8 cellular contexts compared by ENCODE assay signal in the genomic region with DNA sequence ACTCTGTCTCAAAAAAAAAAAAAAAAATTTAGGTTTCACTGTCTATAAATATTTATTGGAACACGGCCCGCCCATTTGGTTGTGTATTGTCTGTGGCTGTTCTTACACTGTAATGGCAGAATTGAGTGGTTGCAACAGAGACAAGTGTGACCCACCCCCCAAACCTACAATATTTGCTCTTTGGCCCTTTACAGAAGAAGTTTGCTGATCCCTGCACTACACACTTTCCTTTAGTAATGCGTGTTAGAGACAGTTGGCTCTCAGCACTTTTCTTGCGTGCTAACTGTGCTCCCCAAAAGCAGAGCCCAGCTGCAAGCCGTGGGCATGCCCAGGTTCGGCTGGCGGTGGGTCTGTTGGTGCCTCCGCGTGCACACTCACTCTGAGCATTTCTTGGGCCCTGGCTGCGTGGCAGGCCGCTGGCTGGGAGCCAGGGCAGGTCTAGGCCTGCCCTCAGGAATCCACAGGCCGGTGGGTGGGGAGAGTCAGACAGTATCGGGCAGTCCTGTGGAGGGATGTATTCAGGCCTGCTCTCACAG.
A peak's percentile ranks its signal among the peaks of the same experiment; 100 is the strongest.
DNase-seq lines count a peak whose midpoint lies in the region; ATAC-seq lines count a peak whose summit lies in the region.

No MANE protein-coding gene starts in this region.

- no peak overlapping the region for H3K23ac ChIP-seq in neuronal stem cell (ENCODE audit: low read depth, low read length, poor library complexity)

- peak overlapping the region; percentile 53 for H3K9ac ChIP-seq in neuronal stem cell (ENCODE audit: low read depth, low read length, poor library complexity)

- H3K18ac ChIP-seq in neuronal stem cell (ENCODE audit: low read length) = peak overlapping the region; percentile 90

- H3K9me3 ChIP-seq in SJCRH30 (replicated peaks) (no peaks in the 10 kb centered on the region), neuronal stem cell (replicated peaks in 1 of 2; ENCODE audit: control insufficient read depth in 2 of 2, insufficient read depth in 1 of 2, low read depth in 1 of 2, low read length in 2 of 2) (no peaks in the 10 kb centered on the region)

- ATAC-seq in GM18517 (IDR thresholded peaks at IDR 0.05; ENCODE audit: unreplicated experiment) = peak; percentile 39
- ATAC-seq in HG02981 (IDR thresholded peaks at IDR 0.05; ENCODE audit: unreplicated experiment) = peak; percentile 34
- no peak for ATAC-seq in GM19467 (IDR thresholded peaks at IDR 0.05; ENCODE audit: unreplicated experiment)
- no peak for ATAC-seq in HG03457 (IDR thresholded peaks at IDR 0.05; ENCODE audit: unreplicated experiment)

- peak; percentile 42 to 47 for DNase-seq in SJCRH30
- no peak for DNase-seq in neuronal stem cell (ENCODE audit: low spot score)
- no peak for DNase-seq in KBM-7
- no peak for DNase-seq in cardiac septum (ENCODE audit: low spot score)

- no peak overlapping the region for H4K8ac ChIP-seq in neuronal stem cell (ENCODE audit: low read depth, low read length)

- H3K27ac ChIP-seq in SJCRH30 = no peak overlapping the region
- H3K27ac ChIP-seq in neuronal stem cell (replicated peaks; ENCODE audit: low read length) = peak overlapping the region; percentile 31

- H2BK15ac ChIP-seq in neuronal stem cell (ENCODE audit: low read length) = no peak overlapping the region

- no peak overlapping the region for H4K91ac ChIP-seq in neuronal stem cell (ENCODE audit: low read depth, low read length, poor library complexity)

- H3K36me3 ChIP-seq in SJCRH30 (0 out of 2 replicates have a peak, but pooled peaks cover 3% of the 10 kb centered on the region), neuronal stem cell (replicated peaks in 1 of 2; ENCODE audit: control insufficient read depth in 2 of 2, insufficient read depth in 2 of 2, low read length in 2 of 2) (peaks cover 0 to 4% of the 10 kb centered on the region in 2 donors)

- H3K4me3 ChIP-seq in SJCRH30 = no peak overlapping the region
- no peak overlapping the region for H3K4me3 ChIP-seq in neuronal stem cell (ENCODE audit: low read length in 2 of 2)

- no peaks in the 10 kb centered on the region for H3K79me1 ChIP-seq in neuronal stem cell (ENCODE audit: low read depth, low read length)

- H2BK12ac ChIP-seq in neuronal stem cell (ENCODE audit: low read length) = peak overlapping the region; percentile 92

- in situ Hi-C loops in KBM-7 (cut with MboI; ENCODE audit: low pct_unique_long_range_greater_than_20kb, low sequenced_read_pairs) = no loop called here

- H2AK5ac ChIP-seq in neuronal stem cell (ENCODE audit: low read depth, low read length) = no peak overlapping the region

- no peak overlapping the region for H2AFZ ChIP-seq in neuronal stem cell (ENCODE audit: low read length)

- WGBS in neuronal stem cell (ENCODE audit: extremely low coverage in 2 of 2, insufficient read length in 2 of 2, insufficient replicate concordance in 1 of 2), 2 donors = no CpG with 5 or more reads among the region's 13 CpGs

- H3K4me1 ChIP-seq in SJCRH30 (peaks cover 6% of the 10 kb centered on the region; the same call in 1 of the 2 replicates), neuronal stem cell (ENCODE audit: control insufficient read depth in 2 of 2, insufficient read depth in 1 of 2, low read depth in 1 of 2, low read length in 2 of 2) (peaks cover 11 to 13% of the 10 kb centered on the region in 2 donors)

- no peak overlapping the region for H2BK5ac ChIP-seq in neuronal stem cell (ENCODE audit: low read length)

- no peak overlapping the region for H3K4ac ChIP-seq in neuronal stem cell (ENCODE audit: low read length)

- H3K4me2 ChIP-seq in neuronal stem cell (ENCODE audit: insufficient read depth, low read length, poor library complexity, severe bottlenecking) = no peak overlapping the region

- H3K27me3 ChIP-seq in SJCRH30 (no peaks in the 10 kb centered on the region), neuronal stem cell (ENCODE audit: control insufficient read depth in 3 of 3, insufficient read depth in 3 of 3, low read depth in 1 of 3, low read length in 3 of 3) (no peaks in the 10 kb centered on the region)

- intact Hi-C loops in cardiac septum (cut with DNase I) = no loop called here

- H2BK120ac ChIP-seq in neuronal stem cell (ENCODE audit: low read depth, low read length) = no peak overlapping the region

- peak overlapping the region; percentile 72 for H3K14ac ChIP-seq in neuronal stem cell (ENCODE audit: low read length)

Comparison
In these comparisons a context has a peak if more than half of its experiments do, and no peak if none do; other contexts are left out.
1. ATAC-seq: peak in GM18517 (single experiment) and HG02981 (single experiment); none in GM19467 (single experiment) and HG03457 (single experiment).
2. DNase-seq: peak in SJCRH30 (2 of 2); none in neuronal stem cell (single experiment), KBM-7 (single experiment) and cardiac septum (single experiment).